1 cellular context compared by ENCODE assay signal in the genomic region with DNA sequence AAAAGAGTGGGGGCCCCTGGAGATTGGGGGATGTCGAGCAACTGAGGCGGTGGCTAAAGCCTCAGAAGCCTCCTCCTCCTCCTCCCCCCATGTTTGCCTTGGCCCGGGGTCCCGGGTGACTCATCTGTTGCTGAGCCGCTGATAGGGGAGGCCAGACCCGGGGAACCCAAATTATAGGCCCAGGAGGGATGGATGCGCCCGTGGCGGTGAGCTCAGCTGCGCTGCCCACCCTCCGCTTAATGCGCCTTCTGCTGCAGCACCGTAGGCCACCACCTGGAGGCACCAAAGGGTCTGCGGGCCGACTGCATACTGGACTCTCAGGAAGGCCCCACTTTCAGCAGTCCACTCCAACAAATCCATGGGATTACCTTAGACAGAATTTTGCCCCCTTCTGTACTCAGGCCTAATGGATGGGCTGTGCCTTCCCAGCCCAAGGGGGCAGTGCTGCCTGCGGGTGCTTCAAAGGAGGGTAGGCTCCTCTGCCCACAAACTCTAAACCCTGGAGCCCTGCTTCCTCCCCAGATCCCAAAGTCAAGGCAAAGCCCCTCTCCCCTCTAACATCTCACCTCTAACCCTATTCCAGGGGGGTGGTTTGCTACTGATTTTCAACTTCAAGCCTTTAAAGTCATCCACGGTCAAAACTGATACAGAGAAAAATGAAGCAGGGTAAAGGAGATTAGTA.
TF ChIP-seq lines count a peak whose summit lies in the region.

No MANE protein-coding gene starts in this region.

TF ChIP-seq in GM12878, 131 proteins besides CTCF, POLR2A, EP300 and RAD21:
- TF ChIP-seq, protein P1, sequence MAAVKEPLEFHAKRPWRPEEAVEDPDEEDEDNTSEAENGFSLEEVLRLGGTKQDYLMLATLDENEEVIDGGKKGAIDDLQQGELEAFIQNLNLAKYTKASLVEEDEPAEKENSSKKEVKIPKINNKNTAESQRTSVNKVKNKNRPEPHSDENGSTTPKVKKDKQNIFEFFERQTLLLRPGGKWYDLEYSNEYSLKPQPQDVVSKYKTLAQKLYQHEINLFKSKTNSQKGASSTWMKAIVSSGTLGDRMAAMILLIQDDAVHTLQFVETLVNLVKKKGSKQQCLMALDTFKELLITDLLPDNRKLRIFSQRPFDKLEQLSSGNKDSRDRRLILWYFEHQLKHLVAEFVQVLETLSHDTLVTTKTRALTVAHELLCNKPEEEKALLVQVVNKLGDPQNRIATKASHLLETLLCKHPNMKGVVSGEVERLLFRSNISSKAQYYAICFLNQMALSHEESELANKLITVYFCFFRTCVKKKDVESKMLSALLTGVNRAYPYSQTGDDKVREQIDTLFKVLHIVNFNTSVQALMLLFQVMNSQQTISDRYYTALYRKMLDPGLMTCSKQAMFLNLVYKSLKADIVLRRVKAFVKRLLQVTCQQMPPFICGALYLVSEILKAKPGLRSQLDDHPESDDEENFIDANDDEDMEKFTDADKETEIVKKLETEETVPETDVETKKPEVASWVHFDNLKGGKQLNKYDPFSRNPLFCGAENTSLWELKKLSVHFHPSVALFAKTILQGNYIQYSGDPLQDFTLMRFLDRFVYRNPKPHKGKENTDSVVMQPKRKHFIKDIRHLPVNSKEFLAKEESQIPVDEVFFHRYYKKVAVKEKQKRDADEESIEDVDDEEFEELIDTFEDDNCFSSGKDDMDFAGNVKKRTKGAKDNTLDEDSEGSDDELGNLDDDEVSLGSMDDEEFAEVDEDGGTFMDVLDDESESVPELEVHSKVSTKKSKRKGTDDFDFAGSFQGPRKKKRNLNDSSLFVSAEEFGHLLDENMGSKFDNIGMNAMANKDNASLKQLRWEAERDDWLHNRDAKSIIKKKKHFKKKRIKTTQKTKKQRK (IDR thresholded peaks at IDR 0.05; ENCODE audit: low read depth, low read length): no peak
- TF ChIP-seq SMC3 (IDR thresholded peaks at IDR 0.05; ENCODE audit: borderline replicate concordance, low read length): peak; percentile 32; the same call in 1 of the 2 replicates
TF ChIP-seq in GM12878: peak in this region for 1.
